Comparison of ENCODE assay signal across 7 cellular contexts in the genomic region with DNA sequence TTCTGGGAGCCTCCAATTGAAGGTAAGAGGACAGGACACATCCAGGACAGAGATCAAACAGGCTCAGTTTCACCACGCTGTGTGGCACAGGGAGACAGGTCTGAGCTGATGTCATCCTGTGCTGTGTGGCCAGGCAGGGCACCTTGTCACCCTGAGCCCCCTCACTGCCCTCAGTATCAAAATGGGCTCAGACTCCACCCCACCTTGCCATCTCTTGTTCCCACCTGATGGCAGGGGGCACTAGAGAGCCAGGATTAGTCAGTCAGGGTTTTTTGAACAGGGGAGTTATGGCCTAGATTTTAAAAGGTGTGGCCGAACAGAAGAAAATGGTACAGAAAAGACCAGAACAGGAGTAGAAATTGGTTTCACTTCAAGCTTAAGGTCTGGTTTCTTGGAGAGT. TPM values are rescaled to one million over a fixed set of nuclear protein-coding genes. Genes with fewer than 3 reads are reported as not detected.
DNase-seq lines count a peak whose midpoint lies in the region; ATAC-seq and TF ChIP-seq lines count a peak whose summit lies in the region.

No MANE protein-coding gene starts in this region.

- intact Hi-C loops in IMR-90 (cut with micrococcal nuclease) = no loop called here

- peaks cover 29% of the 10 kb centered on the region for H3K36me3 Mint-ChIP-seq in WTC11

- H4K5ac ChIP-seq in IMR-90 (ENCODE audit: low read depth, low read length) = no peak overlapping the region

- BruUV-seq in IMR-90 (replicated peaks; lab: Mats Ljungman, UMichigan) = no TSS peak

- H3K27me3 ChIP-seq in IMR-90 (ENCODE audit: control insufficient read depth, insufficient read depth, low read length) (no peaks in the 10 kb centered on the region), fibroblast of lung (ENCODE audit: control insufficient read depth, insufficient read depth, low read length) (no peaks in the 10 kb centered on the region)

- no peak overlapping the region for H3K18ac ChIP-seq in IMR-90 (ENCODE audit: low read depth, low read length)

- H3K4me2 ChIP-seq in IMR-90 (ENCODE audit: low read depth, low read length) (no peak overlapping the region), fibroblast of lung (ENCODE audit: extremely low read depth, insufficient read depth, low read length) (no peak overlapping the region)

- TF ChIP-seq POLR2A in IMR-90 (IDR thresholded peaks at IDR 0.05; ENCODE audit: low read depth, low read length) = no peak

- H3K4me3 Mint-ChIP-seq in WTC11 = peak overlapping the region; percentile 24

- no peak overlapping the region for H3K27ac ChIP-seq in IMR-90 (ENCODE audit: insufficient read depth, low read length)
- no peak overlapping the region for H3K27ac ChIP-seq in fibroblast of lung (ENCODE audit: insufficient read depth, low read length)

- no peak overlapping the region for H2BK5ac ChIP-seq in IMR-90 (ENCODE audit: low read depth, low read length, poor library complexity, severe bottlenecking)

- H3K27me3 Mint-ChIP-seq in WTC11 (ENCODE audit: low read depth) = no peaks in the 10 kb centered on the region

- H2BK120ac ChIP-seq in IMR-90 (ENCODE audit: low read depth, low read length) = no peak overlapping the region

- H3K14ac ChIP-seq in IMR-90 (replicated peaks; ENCODE audit: low read depth, low read length) = no peak overlapping the region

- no peak overlapping the region for H2BK20ac ChIP-seq in IMR-90 (ENCODE audit: low read depth, low read length)

- dilution Hi-C loops in IMR-90 (cut with HindIII; ENCODE audit: low sequenced_read_pairs, unreplicated experiment) = no loop called here

- H3K4me1 Mint-ChIP-seq in WTC11 = peaks cover 31% of the 10 kb centered on the region

- DNase-seq in EH (ENCODE audit: low read depth) = peak; percentile 41
- peak; percentile 25 for DNase-seq in IMR-90
- DNase-seq in WTC11 (ENCODE audit: low spot score) = peak; percentile 62
- DNase-seq in fibroblast of lung (ENCODE audit: low read depth in 2 of 2) = peak in 1 of 2 donors; percentile 17
- peak; percentile 47 for DNase-seq in stimulated activated CD4-positive, alpha-beta T cell treated with anti-CD3 and anti-CD28 coated beads, Interleukin-4, amount 100 ng/mL, for 24 hours

- H4K8ac ChIP-seq in IMR-90 (ENCODE audit: low read depth in 2 of 2, low read length in 2 of 2) = no peak overlapping the region

- peaks cover 10 to 12% of the 10 kb centered on the region in 2 experiments; a peak in 3 of 4 replicates for H3K79me1 ChIP-seq in IMR-90 (ENCODE audit: low read depth in 1 of 2, low read length in 2 of 2)

- peak; percentile 47 for TF ChIP-seq CTCF in IMR-90 (conservative IDR thresholded peaks at IDR 0.05; ENCODE audit: low read depth, low read length)
- peak; percentile 33; the same call in 1 of the 2 replicates for TF ChIP-seq CTCF in WTC11 (IDR thresholded peaks at IDR 0.05)
- peak; percentile 27 to 44 for TF ChIP-seq CTCF in fibroblast of lung (conservative IDR thresholded peaks at IDR 0.05 in 1 of 2, IDR thresholded peaks at IDR 0.05 in 1 of 2; ENCODE audit: low read depth in 1 of 2, low read length in 2 of 2)

- POLR2A ChIA-PET in IMR-90 (lab: Charles Lee; ENCODE audit: unreplicated experiment) (no interaction called here), WTC11 (lab: Charles Lee) (no interaction called here)

- H2BK15ac ChIP-seq in IMR-90 (ENCODE audit: low read depth, low read length) = no peak overlapping the region

- TF ChIP-seq RAD21 in IMR-90 (IDR thresholded peaks at IDR 0.05; ENCODE audit: low read length) = peak; percentile 56

- in situ Hi-C loops in IMR-90 (cut with MboI; ENCODE audit: low sequenced_read_pairs) = no loop called here

- no CpG with 5 or more reads among the region's 2 CpGs for WGBS in IMR-90 (ENCODE audit: extremely low coverage in 2 of 2, insufficient read length in 1 of 2), 2 experiments

- no peak overlapping the region for H3K4ac ChIP-seq in IMR-90 (ENCODE audit: low read depth, low read length)

- peak overlapping the region; percentile 80 for H2AK9ac ChIP-seq in IMR-90 (replicated peaks; ENCODE audit: low read depth, low read length, poor library complexity)

- no peaks in the 10 kb centered on the region for H3K9me3 ChIP-seq in IMR-90 (ENCODE audit: control insufficient read depth, insufficient read depth, low read length)
- H3K9me3 ChIP-seq in fibroblast of lung (ENCODE audit: control insufficient read depth, insufficient read depth, low read depth, low read length) = no peaks in the 10 kb centered on the region

- H2AK5ac ChIP-seq in IMR-90 (ENCODE audit: low read depth, low read length) = peak overlapping the region; percentile 81; the same call in 1 of the 2 replicates

- H3K9me3 Mint-ChIP-seq in WTC11 = no peaks in the 10 kb centered on the region

- H2AFZ ChIP-seq in IMR-90 (replicated peaks; ENCODE audit: low read length, poor library complexity) (no peak overlapping the region), fibroblast of lung (ENCODE audit: low read length) (no peak overlapping the region)

- ATAC-seq in IMR-90 (ENCODE audit: low read depth) (no peak), WTC11 (peak; percentile 7; the same call in 1 of the 2 replicates), GM21723 (IDR thresholded peaks at IDR 0.05; ENCODE audit: unreplicated experiment) (no peak), HG03039 (IDR thresholded peaks at IDR 0.05; ENCODE audit: unreplicated experiment) (no peak)

- no peak overlapping the region for H4K91ac ChIP-seq in IMR-90 (ENCODE audit: insufficient read depth, low read depth, low read length)

- H4K20me1 ChIP-seq in IMR-90 (ENCODE audit: insufficient read depth, low read length) (peaks cover 3% of the 10 kb centered on the region; the same call in 1 of the 2 replicates), fibroblast of lung (ENCODE audit: control insufficient read depth, extremely low read depth, insufficient read depth, low read length) (no peaks in the 10 kb centered on the region)

- peaks cover 7% of the 10 kb centered on the region for H3K4me1 ChIP-seq in IMR-90 (ENCODE audit: control insufficient read depth, insufficient read depth, low read length)
- H3K4me1 ChIP-seq in fibroblast of lung (ENCODE audit: control insufficient read depth, extremely low read depth, insufficient read depth, low read length) = peaks cover 8% of the 10 kb centered on the region

- H3K9ac ChIP-seq in IMR-90 (ENCODE audit: low read depth, low read length) = no peak overlapping the region
- no peak overlapping the region for H3K9ac ChIP-seq in fibroblast of lung (ENCODE audit: insufficient read depth, low read length)

- H3K4me3 ChIP-seq in IMR-90 (ENCODE audit: insufficient read depth, low read depth, low read length) (no peak overlapping the region), fibroblast of lung (replicated peaks in 1 of 4; ENCODE audit: control extremely low read depth in 1 of 4, insufficient read depth in 1 of 4, low read depth in 3 of 4, low read length in 4 of 4) (no peak overlapping the region)

- CTCF ChIA-PET in IMR-90 (lab: Yijun Ruan, JAX) = interaction anchor here (1.6 kb wide), 1 partner anchor 17 kb away, joined by 4 read pairs; no protein-coding TSS in a partner anchor
- CTCF ChIA-PET in WTC11 (lab: Charles Lee) = interaction anchor here (0.6 to 4.5 kb wide), 12 partner anchors 10 to 409 kb away, joined by 3 to 54 read pairs (median 4); partner anchors contain the start of gene NKIRAS2

- H3K56ac ChIP-seq in IMR-90 (ENCODE audit: extremely low read depth, insufficient read depth, low read length) = no peak overlapping the region

- H3K23ac ChIP-seq in IMR-90 (ENCODE audit: low read depth, low read length) = no peak overlapping the region

- H3K36me3 ChIP-seq in IMR-90 (ENCODE audit: control insufficient read depth, insufficient read depth, low read length) (peaks cover 29% of the 10 kb centered on the region), fibroblast of lung (ENCODE audit: control insufficient read depth, insufficient read depth, low read length) (peaks cover 21% of the 10 kb centered on the region)

- no peaks in the 10 kb centered on the region for H3K79me2 ChIP-seq in fibroblast of lung (ENCODE audit: control insufficient read depth, insufficient read depth, low read length)

- H3K9me1 ChIP-seq in IMR-90 (ENCODE audit: insufficient read depth, low read length) = peaks cover 4% of the 10 kb centered on the region; the same call in 1 of the 2 replicates

- H3K27ac Mint-ChIP-seq in WTC11 = no peak overlapping the region

RNA-seq across cellular contexts. Expression of gene KAT2A, which starts 2.6 kb away (rescaled TPM):
- total RNA-seq in IMR-90 (2012; rRNA removed) = 5.3 and 6.3 TPM in 2 replicates
- polyA plus RNA-seq in IMR-90 (2012; rRNA removed) = 28.2 and 31.4 TPM in 2 replicates
- 12.9 and 17.4 TPM in 2 replicates for polyA plus RNA-seq in IMR-90 (2012; cell fraction: cytosol; rRNA removed)
- 273 and 329 TPM in 2 replicates for polyA plus RNA-seq in IMR-90 (2012; cell fraction: nucleus; rRNA removed; ENCODE audit: low replicate concordance)
- total RNA-seq in WTC11 (2021) = 44.8 to 54.0 TPM (median 52.7 TPM) in 3 replicates
- 7.4 and 7.8 TPM in 2 replicates for total RNA-seq in fibroblast of lung
- polyA plus RNA-seq in fibroblast of lung = 9.1 and 11.8 TPM in 2 replicates
- polyA plus RNA-seq in fibroblast of lung (2012) = 9.4 and 14.1 TPM in 2 replicates
- polyA minus RNA-seq in fibroblast of lung (ENCODE audit: low replicate concordance) = 12.6 and 34.0 TPM in 2 replicates

RNA-seq across cellular contexts. Expression of gene HSPB9, which starts 4.1 kb away (rescaled TPM):
- total RNA-seq in IMR-90 (2012; rRNA removed) (not detected in 2 replicates), WTC11 (2021) (0.30 to 0.57 TPM (median 0.46 TPM) in 3 replicates), fibroblast of lung (not detected in 2 replicates)
- polyA plus RNA-seq in IMR-90 (2012; rRNA removed) (not detected in 2 replicates), fibroblast of lung (not detected in 2 replicates)
- polyA plus RNA-seq in IMR-90 (2012; cell fraction: cytosol; rRNA removed) = not detected in 2 replicates
- polyA plus RNA-seq in IMR-90 (2012; cell fraction: nucleus; rRNA removed; ENCODE audit: low replicate concordance) = 0.06 and 0.09 TPM in 2 replicates
- polyA plus RNA-seq in fibroblast of lung (2012) = 0.09 TPM in 1 of 2 replicates, not detected in the other
- polyA minus RNA-seq in fibroblast of lung (ENCODE audit: low replicate concordance) = not detected in 2 replicates

RNA-seq across cellular contexts. Expression of gene DHX58, which starts 6.0 kb away (rescaled TPM):
- total RNA-seq in IMR-90 (2012; rRNA removed) (1.1 and 1.4 TPM in 2 replicates), WTC11 (2021) (6.3 to 7.6 TPM (median 7.3 TPM) in 3 replicates), fibroblast of lung (12.3 and 18.3 TPM in 2 replicates)
- polyA plus RNA-seq in IMR-90 (2012; rRNA removed) (1.9 and 2.8 TPM in 2 replicates), fibroblast of lung (7.1 and 8.0 TPM in 2 replicates)
- 1.9 and 2.5 TPM in 2 replicates for polyA plus RNA-seq in IMR-90 (2012; cell fraction: cytosol; rRNA removed)
- polyA plus RNA-seq in IMR-90 (2012; cell fraction: nucleus; rRNA removed; ENCODE audit: low replicate concordance) = 14.8 and 19.4 TPM in 2 replicates
- 8.6 and 8.9 TPM in 2 replicates for polyA plus RNA-seq in fibroblast of lung (2012)
- polyA minus RNA-seq in fibroblast of lung (ENCODE audit: low replicate concordance) = 14.4 and 24.3 TPM in 2 replicates

RNA-seq across cellular contexts. Expression of gene ZNF385C, which starts 20.3 kb away (rescaled TPM):
- total RNA-seq in IMR-90 (2012; rRNA removed) (not detected in 2 replicates), WTC11 (2021) (3.1 to 4.5 TPM (median 3.7 TPM) in 3 replicates), fibroblast of lung (under 0.01 TPM in 1 of 2 replicates, not detected in the other)
- polyA plus RNA-seq in IMR-90 (2012; rRNA removed) (not detected in 2 replicates), fibroblast of lung (0.03 TPM in 1 of 2 replicates, not detected in the other)
- not detected in 2 replicates for polyA plus RNA-seq in IMR-90 (2012; cell fraction: cytosol; rRNA removed)
- not detected in 2 replicates for polyA plus RNA-seq in IMR-90 (2012; cell fraction: nucleus; rRNA removed; ENCODE audit: low replicate concordance)
- not detected in 2 replicates for polyA plus RNA-seq in fibroblast of lung (2012)
- polyA minus RNA-seq in fibroblast of lung (ENCODE audit: low replicate concordance) = 0.74 TPM in 1 of 2 replicates, not detected in the other

RNA-seq across cellular contexts. Expression of gene RAB5C, which starts 36.2 kb away (rescaled TPM):
- total RNA-seq in IMR-90 (2012; rRNA removed) (112 and 126 TPM in 2 replicates), WTC11 (2021) (74.3 to 84.8 TPM (median 84.1 TPM) in 3 replicates), fibroblast of lung (44.7 and 65.2 TPM in 2 replicates)
- polyA plus RNA-seq in IMR-90 (2012; rRNA removed) (277 and 312 TPM in 2 replicates), fibroblast of lung (162 and 197 TPM in 2 replicates)
- 208 and 308 TPM in 2 replicates for polyA plus RNA-seq in IMR-90 (2012; cell fraction: cytosol; rRNA removed)
- polyA plus RNA-seq in IMR-90 (2012; cell fraction: nucleus; rRNA removed; ENCODE audit: low replicate concordance) = 135 and 149 TPM in 2 replicates
- 162 and 198 TPM in 2 replicates for polyA plus RNA-seq in fibroblast of lung (2012)
- polyA minus RNA-seq in fibroblast of lung (ENCODE audit: low replicate concordance) = 197 and 241 TPM in 2 replicates
